Comparison of ENCODE assay signal across 1 cellular context in genomic region chr12:2813214-2813554, GRCh38.
TF ChIP-seq lines count a peak whose summit lies in the region.

No MANE protein-coding gene starts in this region.

TF ChIP-seq in WTC11, 78 proteins besides CTCF, POLR2A, EP300 and RAD21 (continued from another document):
- TF ChIP-seq ZMAT4 (CRISPR knock-in tag; IDR thresholded peaks at IDR 0.05) (no peak), ZBTB43 (CRISPR knock-in tag; IDR thresholded peaks at IDR 0.05) (no peak), ZNF512 (CRISPR knock-in tag; IDR thresholded peaks at IDR 0.05; ENCODE audit: borderline replicate concordance) (no peak), OVOL2 (CRISPR knock-in tag; IDR thresholded peaks at IDR 0.05; ENCODE audit: borderline replicate concordance) (no peak), NFE2L1 (CRISPR knock-in tag; IDR thresholded peaks at IDR 0.05) (no peak), PREB (CRISPR knock-in tag; IDR thresholded peaks at IDR 0.05; ENCODE audit: borderline replicate concordance) (no peak), USF2 (CRISPR knock-in tag; IDR thresholded peaks at IDR 0.05) (no peak)
